10 cellular contexts compared by ENCODE assay signal in genomic region chr11:66880484-66881211, GRCh38. TPM values are rescaled to one million over a fixed set of nuclear protein-coding genes. Genes with fewer than 3 reads are reported as not detected.
DNase-seq lines count a peak whose midpoint lies in the region; ATAC-seq and TF ChIP-seq lines count a peak whose summit lies in the region.
"Had no signal": no experiment of that assay in that cellular context is flagged by ENCODE, and none has a peak within 500 bp of the region (broad histone marks: within the 10 kb centered on the region; RNA-seq: fewer than 3 reads in every experiment).

No MANE protein-coding gene starts in this region.

- H3K36me3 ChIP-seq in left lung, result no peaks in the 10 kb centered on the region

- H3K27me3 ChIP-seq in left lung, result no peaks in the 10 kb centered on the region

- TF ChIP-seq CTCF in left lung (IDR thresholded peaks at IDR 0.05) (no peak), GM13976 (IDR thresholded peaks at IDR 0.05; ENCODE audit: borderline replicate concordance, control extremely low read depth, extremely low read depth, insufficient read depth, missing control alignments) (no peak)

- H3K4me1 ChIP-seq in left lung, result peaks cover 0 to 8% of the 10 kb centered on the region in 2 donors

- intact Hi-C loops in left lung (cut with DNase I), result no loop called here

- in situ Hi-C loops in GM13976 (cut with MboI; ENCODE audit: low sequenced_read_pairs, unreplicated experiment), result no loop called here

- ATAC-seq in left lung (peak; percentile 12), GM21619 (IDR thresholded peaks at IDR 0.05; ENCODE audit: unreplicated experiment) (no peak)

- H3K4me3 ChIP-seq in left lung, result no peak overlapping the region

- H3K9me3 ChIP-seq in left lung, result no peaks in the 10 kb centered on the region

- H3K27ac ChIP-seq in left lung, result no peak overlapping the region

- peak; percentile 88 for DNase-seq in DMS53 (lab: John Stamatoyannopoulos, UW)
- DNase-seq in NCI-H1105 treated with DMSO at 0.1 percent for 48 hours (lab: John Stamatoyannopoulos, UW), result peak; percentile 91
- peak; percentile 65 for DNase-seq in SW480 (ENCODE audit: low spot score)
- no peak for DNase-seq in left lung
- no peak for DNase-seq in RKO (ENCODE audit: low spot score)
- no peak for DNase-seq in SKM-1 (lab: John Stamatoyannopoulos, UW; ENCODE audit: unreplicated experiment)
- DNase-seq in GM13976 (ENCODE audit: low spot score), result no peak
- DNase-seq: effector memory CD4-positive, alpha-beta T cell; naive B cell had no signal

RNA-seq across cellular contexts. Expression of gene LRFN4, which starts 23.8 kb away (rescaled TPM):
- total RNA-seq in left lung, result 10 to 100 TPM; 20.2 to 21.1 TPM

RNA-seq across cellular contexts. Expression of gene RCE1, which starts 37.4 kb away (rescaled TPM):
- 10 to 100 TPM; 16.4 to 22.3 TPM for total RNA-seq in left lung

Comparison
In these comparisons a context has a peak if more than half of its experiments do, and no peak if none do; other contexts are left out.
1. DNase-seq: peak in DMS53 (single experiment), NCI-H1105 treated with DMSO at 0.1 percent for 48 hours (single experiment) and SW480 (single experiment); none in left lung (0 of 2), RKO (single experiment), SKM-1 (single experiment) and GM13976 (single experiment).